ENCODE assay signal across 8 cellular contexts in the genomic region with DNA sequence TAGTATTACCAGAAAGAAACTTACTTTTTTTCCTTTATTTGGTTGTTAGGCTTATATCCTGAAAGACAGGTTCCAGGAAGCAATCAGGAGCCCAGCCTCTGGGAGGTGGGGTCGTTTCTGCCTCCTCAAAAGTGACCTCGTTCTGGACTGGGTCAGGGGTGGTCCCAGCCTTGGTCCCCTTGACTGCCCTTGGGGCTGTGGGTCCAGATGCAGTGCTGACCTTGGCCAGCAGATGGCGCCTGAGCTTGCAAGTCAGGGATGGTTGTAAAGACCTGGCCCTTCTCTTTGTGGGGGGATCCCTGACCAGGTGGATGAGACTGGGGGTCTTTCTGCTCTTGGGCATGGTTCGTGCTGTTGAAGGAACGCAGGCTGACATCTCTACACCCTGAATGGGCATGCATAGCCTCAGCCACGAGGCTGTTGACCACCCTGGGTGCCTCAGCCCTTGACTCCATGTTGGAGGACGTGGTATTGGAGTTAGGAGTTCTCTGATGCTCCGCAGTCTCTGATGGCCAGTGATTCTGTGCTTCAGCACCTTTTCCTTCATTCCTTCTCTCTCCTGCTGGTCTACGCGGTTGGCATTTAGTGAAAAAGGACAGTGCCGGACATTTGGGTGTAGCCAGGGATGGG.
A peak's percentile ranks its signal among the peaks of the same experiment; 100 is the strongest.
DNase-seq lines count a peak whose midpoint lies in the region; ATAC-seq, FAIRE-seq and TF ChIP-seq lines count a peak whose summit lies in the region.

No MANE protein-coding gene starts in this region.

- no TSS peak for BruUV-seq in MCF 10A (replicated peaks; lab: Mats Ljungman, UMichigan)

- H3K27ac ChIP-seq in VCaP, result no peak overlapping the region

- no peak overlapping the region for H3K27ac Mint-ChIP-seq in MCF 10A (ENCODE audit: low read depth, unreplicated experiment)
- no peak overlapping the region for H3K27ac Mint-ChIP-seq in immature natural killer cell

- intact Hi-C loops in MCF 10A (cut with micrococcal nuclease), result loop anchor here (1.0 to 5.0 kb wide), 6 partner anchors 167 to 974 kb away; no protein-coding TSS in a partner anchor

- TF ChIP-seq CTCF in D721Med (IDR thresholded peaks at IDR 0.05; ENCODE audit: insufficient read depth, missing control alignments), result peak; percentile 92
- TF ChIP-seq CTCF in LNCAP (IDR thresholded peaks at IDR 0.05), result peak; percentile 100
- peak; percentile 95 for TF ChIP-seq CTCF in VCaP (conservative IDR thresholded peaks at IDR 0.05)
- peak; percentile 94 for TF ChIP-seq CTCF in MCF 10A (IDR thresholded peaks at IDR 0.05; ENCODE audit: unreplicated experiment)

- ATAC-seq in GM21447 (IDR thresholded peaks at IDR 0.05; ENCODE audit: unreplicated experiment), result peak; percentile 69

- no peaks in the 10 kb centered on the region for H3K9me3 Mint-ChIP-seq in MCF 10A (ENCODE audit: unreplicated experiment)
- H3K9me3 Mint-ChIP-seq in immature natural killer cell, result peaks cover 0 to 2% (median 0%) of the 10 kb centered on the region in 6 donors

- DNase-seq in D721Med (ENCODE audit: insufficient read length, low spot score), result peak; percentile 73
- DNase-seq in MCF 10A (ENCODE audit: unreplicated experiment), result peak; percentile 58
- peak; percentile 47 to 56 (median 53) for DNase-seq in immature natural killer cell
- peak; percentile 78 for DNase-seq in stimulated activated CD4-positive, alpha-beta T cell treated with anti-CD3 and anti-CD28 coated beads, Interleukin-12 subunit alpha, Interleukin-12 subunit beta, amount 100 ng/mL, for 4 hours
- no peak for DNase-seq in SKM-1 (lab: John Stamatoyannopoulos, UW; ENCODE audit: unreplicated experiment)

- POLR2A ChIA-PET in MCF 10A (lab: Yijun Ruan, JAX), result no interaction called here

- no peak for FAIRE-seq in D721Med (lab: Jason Lieb, UNC)

- H3K36me3 Mint-ChIP-seq in MCF 10A (ENCODE audit: insufficient read depth, unreplicated experiment) (no peaks in the 10 kb centered on the region), immature natural killer cell (peaks cover 5 to 17% (median 8%) of the 10 kb centered on the region in 3 donors)

- H3K27me3 Mint-ChIP-seq in MCF 10A (ENCODE audit: insufficient read depth, unreplicated experiment) (no peaks in the 10 kb centered on the region), immature natural killer cell (ENCODE audit: low read depth in 3 of 3) (peaks cover 0 to 2% (median 0%) of the 10 kb centered on the region in 3 donors)

- H3K4me3 Mint-ChIP-seq in MCF 10A (ENCODE audit: unreplicated experiment) (no peak overlapping the region), immature natural killer cell (no peak overlapping the region)

- H3K4me1 Mint-ChIP-seq in MCF 10A (ENCODE audit: insufficient read depth, unreplicated experiment) (peaks cover 7% of the 10 kb centered on the region), immature natural killer cell (no peaks in the 10 kb centered on the region)

- CTCF ChIA-PET in MCF 10A (lab: Yijun Ruan, JAX), result interaction anchor here (0.6 to 8.3 kb wide), 61 partner anchors 8 to 1725 kb away, joined by 3 to 117 read pairs (median 4); no protein-coding TSS in a partner anchor
